ENCODE assay signal across 19 cellular contexts in genomic region chr1:92356956-92357355, GRCh38. TPM values are rescaled to one million over a fixed set of nuclear protein-coding genes. Genes with fewer than 3 reads are reported as not detected.
DNase-seq lines count a peak whose midpoint lies in the region; ATAC-seq, FAIRE-seq and TF ChIP-seq lines count a peak whose summit lies in the region.
"Had no signal": no experiment of that assay in that cellular context is flagged by ENCODE, and none has a peak within 500 bp of the region (broad histone marks: within the 10 kb centered on the region; RNA-seq: fewer than 3 reads in every experiment).

No MANE protein-coding gene starts in this region.

- H3K27ac Mint-ChIP-seq in activated T-cell treated with anti-CD3 and anti-CD28 coated beads, Interleukin-2, amount 50 U/mL, for 72 hours = peak overlapping the region; percentile 91
- H3K27ac Mint-ChIP-seq: activated naive CD8-positive, alpha-beta T cell had no signal

- H3K4me1 ChIP-seq in esophagus squamous epithelium = no peaks in the 10 kb centered on the region
- H3K4me1 ChIP-seq: colonic mucosa, thyroid gland had no signal

- H3K4me3 ChIP-seq in NB4 (ENCODE audit: low read depth, low read length) = no peak overlapping the region
- no peak overlapping the region for H3K4me3 ChIP-seq in epithelial cell of proximal tubule (ENCODE audit: low read depth, low read length)
- H3K4me3 ChIP-seq in skeletal muscle cell (ENCODE audit: low read depth, low read length) = no peak overlapping the region
- H3K4me3 ChIP-seq in esophagus squamous epithelium = no peak overlapping the region
- H3K4me3 ChIP-seq: colonic mucosa, ovary, SK-N-MC, thyroid gland had no signal

- H3K9me3 Mint-ChIP-seq in activated T-cell treated with anti-CD3 and anti-CD28 coated beads, Interleukin-2, amount 50 U/mL, for 72 hours = peaks cover 0 to 2% of the 10 kb centered on the region in 2 donors
- peaks cover 3% of the 10 kb centered on the region for H3K9me3 Mint-ChIP-seq in activated T-cell treated with anti-CD3 and anti-CD28 coated beads, Interleukin-2, amount 50 U/mL, for 4 hours

- DNase-seq in activated T-cell treated with anti-CD3 and anti-CD28 coated beads, Interleukin-2, amount 50 U/mL, for 72 hours = no peak
- DNase-seq in activated T-cell treated with anti-CD3 and anti-CD28 coated beads, Interleukin-2, amount 50 U/mL, for 4 hours = no peak
- DNase-seq in NB4 (ENCODE audit: low read depth) (peak; percentile 33), epithelial cell of proximal tubule (ENCODE audit: low read depth) (peak; percentile 20), skeletal muscle cell (ENCODE audit: low read depth) (peak; percentile 81), esophagus squamous epithelium (lab: John Stamatoyannopoulos, UW) (no peak), HTR-8/SVneo (ENCODE audit: insufficient read length, low spot score) (no peak)
- DNase-seq: activated CD8-positive, alpha-beta memory T cell treated with anti-CD3 and anti-CD28 coated beads, Interleukin-2, amount 10 ng/mL, durations not matched to agents 7 days and 5 days; colonic mucosa; DMS 273 treated with DMSO at 0.1 percent for 48 hours; Kasumi-1; ovary; thyroid gland had no signal

- TF ChIP-seq CTCF in NB4 (IDR thresholded peaks at IDR 0.05; ENCODE audit: low read depth, low read length) = no peak
- TF ChIP-seq CTCF in epithelial cell of proximal tubule (conservative IDR thresholded peaks at IDR 0.05; ENCODE audit: low read depth, low read length) = no peak
- TF ChIP-seq CTCF in esophagus squamous epithelium (IDR thresholded peaks at IDR 0.05) = no peak

- H3K4me1 Mint-ChIP-seq in activated T-cell treated with anti-CD3 and anti-CD28 coated beads, Interleukin-2, amount 50 U/mL, for 72 hours (ENCODE audit: low read depth) = no peaks in the 10 kb centered on the region
- H3K4me1 Mint-ChIP-seq in activated T-cell treated with anti-CD3 and anti-CD28 coated beads, Interleukin-2, amount 50 U/mL, for 4 hours (ENCODE audit: low read depth) = peaks cover 7% of the 10 kb centered on the region

- TF ChIP-seq POLR2A in NB4 (IDR thresholded peaks at IDR 0.05; ENCODE audit: extremely low read depth, insufficient read length) = no peak
- no peak for TF ChIP-seq POLR2A in esophagus squamous epithelium (IDR thresholded peaks at IDR 0.05)

- no peak for FAIRE-seq in HTR-8/SVneo (lab: Jason Lieb, UNC)
- FAIRE-seq: A204.1, frontal cortex had no signal

- no peaks in the 10 kb centered on the region for H3K27me3 Mint-ChIP-seq in activated T-cell treated with anti-CD3 and anti-CD28 coated beads, Interleukin-2, amount 50 U/mL, for 72 hours (ENCODE audit: low read depth)
- no peaks in the 10 kb centered on the region for H3K27me3 Mint-ChIP-seq in activated T-cell treated with anti-CD3 and anti-CD28 coated beads, Interleukin-2, amount 50 U/mL, for 4 hours (ENCODE audit: low read depth)
- H3K27me3 Mint-ChIP-seq: activated CD8-positive, alpha-beta memory T cell treated with anti-CD3 and anti-CD28 coated beads, Interleukin-2, amount 10 ng/mL, durations not matched to agents 7 days and 5 days; activated naive CD8-positive, alpha-beta T cell had no signal

- no peaks in the 10 kb centered on the region for H3K27me3 ChIP-seq in esophagus squamous epithelium
- H3K27me3 ChIP-seq: colonic mucosa, ovary, thyroid gland had no signal

- H3K36me3 ChIP-seq in esophagus squamous epithelium = peaks cover 0 to 66% (median 0%) of the 10 kb centered on the region in 3 donors
- H3K36me3 ChIP-seq: colonic mucosa, ovary had no signal

- H3K36me3 Mint-ChIP-seq in activated T-cell treated with anti-CD3 and anti-CD28 coated beads, Interleukin-2, amount 50 U/mL, for 72 hours (ENCODE audit: insufficient read depth in 2 of 2) = peaks cover 10 to 25% of the 10 kb centered on the region in 2 donors
- peaks cover 48% of the 10 kb centered on the region for H3K36me3 Mint-ChIP-seq in activated T-cell treated with anti-CD3 and anti-CD28 coated beads, Interleukin-2, amount 50 U/mL, for 4 hours (ENCODE audit: insufficient read depth)

- H3K9me3 ChIP-seq in esophagus squamous epithelium = no peaks in the 10 kb centered on the region
- H3K9me3 ChIP-seq: colonic mucosa, thyroid gland had no signal

- no peak overlapping the region for H3K4me3 Mint-ChIP-seq in activated T-cell treated with anti-CD3 and anti-CD28 coated beads, Interleukin-2, amount 50 U/mL, for 72 hours
- no peak overlapping the region for H3K4me3 Mint-ChIP-seq in activated T-cell treated with anti-CD3 and anti-CD28 coated beads, Interleukin-2, amount 50 U/mL, for 4 hours
- H3K4me3 Mint-ChIP-seq: activated CD8-positive, alpha-beta memory T cell treated with anti-CD3 and anti-CD28 coated beads, Interleukin-2, amount 10 ng/mL, durations not matched to agents 7 days and 5 days; activated naive CD8-positive, alpha-beta T cell had no signal

- ATAC-seq in activated T-cell treated with anti-CD3 and anti-CD28 coated beads, Interleukin-2, amount 50 U/mL, for 72 hours (replicated peaks in 1 of 2) = no peak
- no peak for ATAC-seq in activated T-cell treated with anti-CD3 and anti-CD28 coated beads, Interleukin-2, amount 50 U/mL, for 4 hours
- no peak for ATAC-seq in GM21390 (IDR thresholded peaks at IDR 0.05; ENCODE audit: unreplicated experiment)
- ATAC-seq: activated CD8-positive, alpha-beta memory T cell treated with anti-CD3 and anti-CD28 coated beads, Interleukin-2, amount 10 ng/mL, durations not matched to agents 7 days and 5 days had no signal

- H3K27ac ChIP-seq in esophagus squamous epithelium = no peak overlapping the region
- H3K27ac ChIP-seq: colonic mucosa, ovary, SK-N-MC, thyroid gland, VCaP had no signal

- intact Hi-C loops in esophagus squamous epithelium (cut with DNase I) = no loop called here

RNA-seq across cellular contexts. Expression of gene RPAP2, which starts 58.1 kb away (rescaled TPM):
- total RNA-seq in activated T-cell treated with anti-CD3 and anti-CD28 coated beads, Interleukin-2, amount 50 U/mL, for 72 hours = 10 to 100 TPM; 48.4 to 54.3 TPM
- 10 to 100 TPM; 25.6 to 34.7 (median 33.7) TPM for total RNA-seq in activated T-cell treated with anti-CD3 and anti-CD28 coated beads, Interleukin-2, amount 50 U/mL, for 4 hours
- total RNA-seq in epithelial cell of proximal tubule = 3.7 and 12.1 TPM in 2 replicates
- total RNA-seq in esophagus squamous epithelium = 10 to 100 TPM in 1 of 4 donors, 1 to 10 TPM in 3; 3.1 to 18.5 (median 8.4) TPM

RNA-seq across cellular contexts. Expression of gene GLMN, which starts 58.2 kb away (rescaled TPM):
- 10 to 100 TPM; 22.3 to 27.6 TPM for total RNA-seq in activated T-cell treated with anti-CD3 and anti-CD28 coated beads, Interleukin-2, amount 50 U/mL, for 72 hours
- total RNA-seq in activated T-cell treated with anti-CD3 and anti-CD28 coated beads, Interleukin-2, amount 50 U/mL, for 4 hours = 10 to 100 TPM; 20.1 to 23.9 (median 23.3) TPM
- 7.0 and 14.6 TPM in 2 replicates for total RNA-seq in epithelial cell of proximal tubule
- 10 to 100 TPM in 2 of 4 donors, 1 to 10 TPM in 2; 3.9 to 12.0 (median 10.4) TPM for total RNA-seq in esophagus squamous epithelium

Comparison
In these comparisons a context has a peak if more than half of its experiments do, and no peak if none do; other contexts are left out.
1. DNase-seq: peak in NB4 (single experiment), epithelial cell of proximal tubule (single experiment) and skeletal muscle cell (single experiment); none in activated T-cell treated with anti-CD3 and anti-CD28 coated beads, Interleukin-2, amount 50 U/mL, for 72 hours (0 of 2), activated T-cell treated with anti-CD3 and anti-CD28 coated beads, Interleukin-2, amount 50 U/mL, for 4 hours (single experiment), esophagus squamous epithelium (single experiment) and HTR-8/SVneo (single experiment).